ENCODE assay signal across 26 cellular contexts in the genomic region with DNA sequence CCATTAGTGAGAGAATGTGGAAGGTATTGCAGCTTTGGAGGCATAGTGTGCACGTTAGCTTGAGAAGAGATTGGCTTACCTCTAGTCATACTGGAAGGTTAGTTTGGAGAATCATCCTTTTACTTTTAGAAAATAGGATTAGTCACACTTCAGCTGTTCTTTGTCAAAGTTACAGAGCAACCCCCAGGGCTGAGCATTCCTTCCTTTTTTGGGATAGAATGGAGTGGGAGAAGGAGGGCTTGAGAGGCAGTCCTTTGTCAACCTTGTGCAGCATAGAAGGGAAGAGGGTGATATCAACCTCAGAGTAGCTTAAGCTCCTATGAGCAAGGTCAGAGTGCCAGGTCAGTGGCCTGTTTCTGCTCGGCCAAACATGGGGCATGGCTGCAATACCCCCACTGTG.
"Had no signal": no experiment of that assay in that cellular context is flagged by ENCODE, and none has a peak within 500 bp of the region (broad histone marks: within the 10 kb centered on the region; RNA-seq: fewer than 3 reads in every experiment).

No MANE protein-coding gene starts in this region.

- DNase-seq: naive thymus-derived CD4-positive, alpha-beta T cell; natural killer cell; occipital lobe; ovary; posterior cingulate gyrus; psoas muscle; right cardiac atrium; spleen; stimulated activated CD4-positive, alpha-beta T cell treated with anti-CD3 and anti-CD28 coated beads, Interleukin-12 subunit alpha, Interleukin-12 subunit beta, amount 100 ng/mL, for 4 hours; stimulated activated CD4-positive, alpha-beta T cell treated with anti-CD3 and anti-CD28 coated beads, Interleukin-1b, Interleukin-23, amount 100 ng/mL, for 48 hours; stimulated activated CD4-positive, alpha-beta T cell treated with anti-CD3 and anti-CD28 coated beads, Interleukin-4, amount 100 ng/mL, for 1 hour; stimulated activated CD4-positive, alpha-beta T cell treated with anti-CD3 and anti-CD28 coated beads, Interleukin-4, amount 100 ng/mL, for 4 hours; stimulated activated CD8-positive, alpha-beta memory T cell treated with anti-CD3 and anti-CD28 coated beads, Interleukin-4, amount 100 ng/mL, for 48 hours; stimulated activated naive CD4-positive, alpha-beta T cell; stimulated activated naive CD8-positive, alpha-beta T cell treated with anti-CD3 and anti-CD28 coated beads, Interleukin-15, amount 100 ng/mL, for 72 hours; stimulated activated naive CD8-positive, alpha-beta T cell treated with anti-CD3 and anti-CD28 coated beads, Interleukin-15, Interleukin-2, amounts not matched to agents 100 U/mL and 50 U/mL, for 24 hours; substantia nigra; testis; tibial artery; transverse colon; upper lobe of right lung; uterus had no signal

- H3K9me3 ChIP-seq: ovary, psoas muscle, spleen, suprapubic skin, testis, tibial artery, transverse colon, upper lobe of right lung, uterus had no signal

- H3K9ac ChIP-seq: parathyroid adenoma had no signal

- H3K27me3 ChIP-seq: ovary, suprapubic skin, testis, tibial artery, transverse colon, upper lobe of right lung had no signal

- H3K4me1 ChIP-seq: parathyroid adenoma, psoas muscle, spleen, suprapubic skin, testis, tibial artery, transverse colon, upper lobe of right lung, uterus had no signal

- H3K4me2 ChIP-seq: smooth muscle cell had no signal

- H3K4me3 ChIP-seq: ovary, psoas muscle, skin epidermis, smooth muscle cell, spleen, suprapubic skin, testis, tibial artery, transverse colon, upper lobe of right lung, uterus had no signal

- H3K36me3 ChIP-seq: ovary, spleen, suprapubic skin, tibial artery, transverse colon, upper lobe of right lung, uterus had no signal

- H3K27ac ChIP-seq: ovary, parathyroid adenoma, psoas muscle, skin epidermis, spleen, suprapubic skin, testis, tibial artery, transverse colon, upper lobe of right lung, uterus had no signal

- H2AFZ ChIP-seq: parathyroid adenoma had no signal
